ENCODE assay signal across 1 cellular context in genomic region chr17:2786176-2786881, GRCh38.
TF ChIP-seq lines count a peak whose summit lies in the region.

No MANE protein-coding gene starts in this region.

TF ChIP-seq in HEK293, 187 proteins besides CTCF, POLR2A, EP300 and RAD21 (continued from another document):
- TF ChIP-seq HOXA7 (CRISPR knock-in tag; IDR thresholded peaks at IDR 0.05; ENCODE audit: borderline replicate concordance) (no peak), ZBTB7A (tag by site-specific recombination; IDR thresholded peaks at IDR 0.05; ENCODE audit: low read depth) (no peak)
